ENCODE assay signal across 1 cellular context in the genomic region with DNA sequence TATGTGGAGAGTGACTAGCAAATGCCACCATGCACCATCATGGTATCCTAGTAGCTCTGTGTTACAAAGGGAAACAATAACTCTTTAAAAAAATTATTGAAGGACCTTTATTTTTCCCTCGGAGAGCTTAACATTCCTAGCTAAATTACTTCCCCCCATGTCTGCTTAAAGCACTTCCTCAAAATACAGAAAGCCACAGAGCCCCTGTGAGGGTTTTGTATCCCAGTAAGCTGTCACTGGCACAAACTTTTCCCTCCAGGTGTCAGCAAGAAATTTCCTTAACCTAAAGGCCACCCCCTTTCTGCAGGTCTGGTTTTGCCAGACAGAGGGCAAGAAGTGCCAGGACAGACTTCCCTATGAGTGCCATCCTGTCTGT.
TF ChIP-seq lines count a peak whose summit lies in the region.

No MANE protein-coding gene starts in this region.

TF ChIP-seq in WTC11, 78 proteins besides CTCF, POLR2A, EP300 and RAD21 (continued from another document):
- TF ChIP-seq ZBTB21 (CRISPR knock-in tag; IDR thresholded peaks at IDR 0.05; ENCODE audit: borderline replicate concordance) = no peak
- TF ChIP-seq, protein P1, sequence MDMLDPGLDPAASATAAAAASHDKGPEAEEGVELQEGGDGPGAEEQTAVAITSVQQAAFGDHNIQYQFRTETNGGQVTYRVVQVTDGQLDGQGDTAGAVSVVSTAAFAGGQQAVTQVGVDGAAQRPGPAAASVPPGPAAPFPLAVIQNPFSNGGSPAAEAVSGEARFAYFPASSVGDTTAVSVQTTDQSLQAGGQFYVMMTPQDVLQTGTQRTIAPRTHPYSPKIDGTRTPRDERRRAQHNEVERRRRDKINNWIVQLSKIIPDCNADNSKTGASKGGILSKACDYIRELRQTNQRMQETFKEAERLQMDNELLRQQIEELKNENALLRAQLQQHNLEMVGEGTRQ (CRISPR knock-in tag; IDR thresholded peaks at IDR 0.05) = no peak
TF ChIP-seq in WTC11: peak in this region for 0.
